ENCODE assay signal across 9 cellular contexts in the genomic region with DNA sequence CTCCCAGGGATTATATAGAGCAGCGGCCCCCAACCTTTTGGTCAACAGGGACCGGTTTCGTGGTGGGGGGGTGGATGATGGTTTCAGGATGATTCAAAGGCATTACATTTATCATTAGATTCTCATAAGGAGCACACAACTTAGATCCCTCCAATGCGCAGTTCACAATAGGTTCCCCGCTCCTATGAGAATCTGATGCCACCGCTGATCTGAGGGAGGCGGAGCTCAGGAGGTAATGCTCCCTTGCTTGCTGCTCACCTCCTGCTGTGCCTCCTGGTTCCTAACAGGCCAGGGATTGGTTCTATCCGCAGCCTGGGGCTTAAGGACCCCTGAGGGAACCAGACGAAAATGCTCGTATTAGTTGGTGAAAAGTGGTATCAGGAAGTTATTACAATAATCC. TPM values are rescaled to one million over a fixed set of nuclear protein-coding genes. Genes with fewer than 3 reads are reported as not detected.
DNase-seq lines count a peak whose midpoint lies in the region; ATAC-seq lines count a peak whose summit lies in the region.
"Had no signal": no experiment of that assay in that cellular context is flagged by ENCODE, and none has a peak within 500 bp of the region (broad histone marks: within the 10 kb centered on the region; RNA-seq: fewer than 3 reads in every experiment).

No MANE protein-coding gene starts in this region.

- DNase-seq in D341Med (ENCODE audit: low spot score) (peak; percentile 68), Kasumi-1 (lab: John Stamatoyannopoulos, UW) (peak; percentile 76 to 77), OCI-M2 (lab: John Stamatoyannopoulos, UW; ENCODE audit: unreplicated experiment) (peak; percentile 9)
- DNase-seq in activated naive CD8-positive, alpha-beta T cell treated with anti-CD3 and anti-CD28 coated beads for 36 hours = peak; percentile 57
- DNase-seq in stimulated activated CD4-positive, alpha-beta T cell treated with anti-CD3 and anti-CD28 coated beads, Interleukin-12 subunit alpha, Interleukin-12 subunit beta, amount 100 ng/mL, for 24 hours (ENCODE audit: low read depth in 2 of 2) = peak; percentile 19 to 29

- H3K27me3 ChIP-seq in iPS-15b (ENCODE audit: control insufficient read depth, insufficient read depth, low read length) = peaks cover 20% of the 10 kb centered on the region

- no peak overlapping the region for H3K9ac ChIP-seq in iPS-15b (ENCODE audit: low read depth, low read length)

- H3K4me1 ChIP-seq in iPS-15b (ENCODE audit: control insufficient read depth, insufficient read depth, low read length) = peaks cover 3% of the 10 kb centered on the region

- H3K36me3 Mint-ChIP-seq in activated naive CD8-positive, alpha-beta T cell treated with anti-CD3 and anti-CD28 coated beads for 36 hours = peaks cover 47% of the 10 kb centered on the region

- ATAC-seq in HG02571 (IDR thresholded peaks at IDR 0.05; ENCODE audit: unreplicated experiment) = no peak
- ATAC-seq in GM21737 (IDR thresholded peaks at IDR 0.05; ENCODE audit: unreplicated experiment) = no peak

- H3K27ac Mint-ChIP-seq in activated naive CD8-positive, alpha-beta T cell treated with anti-CD3 and anti-CD28 coated beads for 36 hours = no peak overlapping the region
- H3K27ac Mint-ChIP-seq: stimulated activated naive CD8-positive, alpha-beta T cell treated with anti-CD3 and anti-CD28 coated beads, Interleukin-15, Interleukin-2, amounts not matched to agents 100 ng/mL and 50 ng/mL, for 24 hours had no signal

- H3K9me3 ChIP-seq in iPS-15b (ENCODE audit: control insufficient read depth, insufficient read depth, low read length) = peaks cover 9% of the 10 kb centered on the region

- peak overlapping the region; percentile 62 for H3K4me3 ChIP-seq in iPS-15b (ENCODE audit: low read depth, low read length)

- no peaks in the 10 kb centered on the region for H3K27me3 Mint-ChIP-seq in activated naive CD8-positive, alpha-beta T cell treated with anti-CD3 and anti-CD28 coated beads for 36 hours
- H3K27me3 Mint-ChIP-seq: stimulated activated naive CD8-positive, alpha-beta T cell treated with anti-CD3 and anti-CD28 coated beads, Interleukin-15, Interleukin-2, amounts not matched to agents 100 ng/mL and 50 ng/mL, for 24 hours had no signal

- H3K4me1 Mint-ChIP-seq in activated naive CD8-positive, alpha-beta T cell treated with anti-CD3 and anti-CD28 coated beads for 36 hours = peaks cover 23% of the 10 kb centered on the region

- H3K9me3 Mint-ChIP-seq in activated naive CD8-positive, alpha-beta T cell treated with anti-CD3 and anti-CD28 coated beads for 36 hours = peaks cover 12% of the 10 kb centered on the region

- no peaks in the 10 kb centered on the region for H3K36me3 ChIP-seq in iPS-15b (ENCODE audit: control insufficient read depth, insufficient read depth, low read length)

- no peak overlapping the region for H3K4me3 Mint-ChIP-seq in activated naive CD8-positive, alpha-beta T cell treated with anti-CD3 and anti-CD28 coated beads for 36 hours
- H3K4me3 Mint-ChIP-seq: stimulated activated naive CD8-positive, alpha-beta T cell treated with anti-CD3 and anti-CD28 coated beads, Interleukin-15, Interleukin-2, amounts not matched to agents 100 ng/mL and 50 ng/mL, for 24 hours had no signal

RNA-seq across cellular contexts. Expression of a gene that starts 1.3 kb away (rescaled TPM):
- 10 to 100 TPM; 30.7 to 31.0 TPM for total RNA-seq in activated naive CD8-positive, alpha-beta T cell treated with anti-CD3 and anti-CD28 coated beads for 36 hours

Comparison
In these comparisons a context has a peak if more than half of its experiments do, and no peak if none do; other contexts are left out.
1. DNase-seq: peak in every context shown above with its lines; median percentile 76 in Kasumi-1; 68 in D341Med; 57 in activated naive CD8-positive, alpha-beta T cell treated with anti-CD3 and anti-CD28 coated beads for 36 hours; 24 in stimulated activated CD4-positive, alpha-beta T cell treated with anti-CD3 and anti-CD28 coated beads, Interleukin-12 subunit alpha, Interleukin-12 subunit beta, amount 100 ng/mL, for 24 hours; 9 in OCI-M2.